ENCODE assay signal across 12 cellular contexts in the genomic region with DNA sequence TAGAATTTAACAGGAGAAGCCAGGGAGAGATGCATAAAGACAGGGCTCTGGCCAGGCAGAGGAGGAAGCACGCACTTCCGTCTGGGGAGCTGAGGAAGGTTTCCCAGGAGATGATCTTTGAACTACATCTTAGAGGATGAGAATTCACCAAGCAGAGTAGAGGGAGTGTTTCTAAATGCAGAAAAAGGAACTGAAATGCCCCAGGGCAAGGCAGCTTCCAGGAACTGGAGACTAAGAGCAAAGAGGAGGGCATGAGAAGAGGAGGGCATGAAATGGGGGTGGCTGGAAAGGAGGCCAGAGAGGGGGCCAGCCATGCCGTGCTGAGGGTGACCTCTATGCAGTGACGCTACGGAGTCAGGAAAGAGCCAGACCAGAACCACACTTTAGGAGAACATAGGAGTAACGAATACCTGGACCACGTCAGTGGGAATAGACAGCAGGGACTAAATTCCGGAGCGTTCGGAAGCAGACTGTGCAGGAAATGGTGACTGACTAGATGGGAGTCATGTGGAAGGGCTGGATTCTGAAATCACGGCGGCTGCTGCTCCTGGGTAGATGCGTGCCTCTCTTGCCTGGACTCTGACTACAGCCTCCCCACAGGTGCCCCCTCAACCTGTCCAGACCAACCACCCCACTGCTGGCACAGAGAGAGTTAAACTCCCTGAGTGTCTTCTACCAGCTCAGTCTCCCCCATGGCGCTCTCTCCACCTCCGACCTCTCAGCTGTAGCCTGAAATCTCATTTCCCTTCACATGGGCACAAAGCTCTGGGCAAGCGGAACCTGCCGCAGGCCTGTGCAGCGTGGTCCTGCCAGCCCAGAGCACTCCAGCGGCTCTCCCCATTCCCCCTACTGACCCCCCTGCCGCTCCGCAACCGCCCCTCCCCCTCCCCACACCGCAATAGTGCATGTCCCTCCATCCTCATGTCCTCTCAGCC.
A peak's percentile ranks its signal among the peaks of the same experiment; 100 is the strongest.
DNase-seq lines count a peak whose midpoint lies in the region; ATAC-seq and TF ChIP-seq lines count a peak whose summit lies in the region.
"Had no signal": no experiment of that assay in that cellular context is flagged by ENCODE, and none has a peak within 500 bp of the region (broad histone marks: within the 10 kb centered on the region; RNA-seq: fewer than 3 reads in every experiment).

No MANE protein-coding gene starts in this region.

- intact Hi-C loops in CD4-positive, alpha-beta T cell (cut with DNase I, micrococcal nuclease), result loop anchor here in 1 of 2 experiments (5.0 kb wide), 1 partner anchor 90 kb away; no protein-coding TSS in a partner anchor
- intact Hi-C loops in Panc1 (cut with micrococcal nuclease; ENCODE audit: unreplicated experiment), result no loop called here
- intact Hi-C loops in left cardiac atrium (cut with DNase I), result no loop called here
- intact Hi-C loops in posterior cingulate gyrus (cut with DNase I), result no loop called here
- intact Hi-C loops in activated T-helper 1 cell treated with anti-CD3 and anti-CD28 coated beads, Interleukin-12 subunit alpha, Interleukin-12 subunit beta, Interleukin-2, Interleukin-4 antibody, amounts not matched to agents 30 ng/mL and 10 ng/mL and 1 ng/mL, durations not matched to agents 14 hours and 24 hours and 36 hours (cut with micrococcal nuclease), result no loop called here

- no peaks in the 10 kb centered on the region for H3K36me3 ChIP-seq in Panc1 (ENCODE audit: control insufficient read depth, insufficient read depth, low read length)

- ATAC-seq in CD4-positive, alpha-beta T cell (ENCODE audit: poor library complexity), result no peak
- ATAC-seq in Panc1 (peak; percentile 38), left cardiac atrium (peak; percentile 16 to 30), HG03039 (IDR thresholded peaks at IDR 0.05; ENCODE audit: unreplicated experiment) (no peak), GM18907 (IDR thresholded peaks at IDR 0.05; ENCODE audit: unreplicated experiment) (no peak)

- POLR2A ChIA-PET in CD4-positive, alpha-beta T cell (lab: Charles Lee), result no interaction called here
- POLR2A ChIA-PET in Panc1 (lab: Charles Lee), result no interaction called here

- no peaks in the 10 kb centered on the region for H3K9me3 Mint-ChIP-seq in CD4-positive, alpha-beta T cell
- no peaks in the 10 kb centered on the region for H3K9me3 Mint-ChIP-seq in activated T-helper 1 cell treated with anti-CD3 and anti-CD28 coated beads, Interleukin-12 subunit alpha, Interleukin-12 subunit beta, Interleukin-2, Interleukin-4 antibody, amounts not matched to agents 30 ng/mL and 10 ng/mL and 1 ng/mL, durations not matched to agents 14 hours and 24 hours and 36 hours
- H3K9me3 Mint-ChIP-seq: stimulated activated naive CD8-positive, alpha-beta T cell treated with anti-CD3 and anti-CD28 coated beads, Interleukin-15, Interleukin-2, amounts not matched to agents 100 ng/mL and 50 ng/mL, for 24 hours had no signal

- H3K4me3 ChIP-seq in Panc1 (ENCODE audit: low read depth in 2 of 2, low read length in 2 of 2), result no peak overlapping the region

- BruUV-seq in Panc1 (replicated peaks; lab: Mats Ljungman, UMichigan), result no TSS peak

- H3K27me3 Mint-ChIP-seq in CD4-positive, alpha-beta T cell, result no peaks in the 10 kb centered on the region
- H3K27me3 Mint-ChIP-seq in activated T-helper 1 cell treated with anti-CD3 and anti-CD28 coated beads, Interleukin-12 subunit alpha, Interleukin-12 subunit beta, Interleukin-2, Interleukin-4 antibody, amounts not matched to agents 30 ng/mL and 10 ng/mL and 1 ng/mL, durations not matched to agents 14 hours and 24 hours and 36 hours (ENCODE audit: insufficient read depth), result peaks cover 2% of the 10 kb centered on the region
- H3K27me3 Mint-ChIP-seq: stimulated activated naive CD8-positive, alpha-beta T cell treated with anti-CD3 and anti-CD28 coated beads, Interleukin-15, Interleukin-2, amounts not matched to agents 100 ng/mL and 50 ng/mL, for 24 hours had no signal

- CTCF ChIA-PET in CD4-positive, alpha-beta T cell (lab: Charles Lee), result no interaction called here
- CTCF ChIA-PET in Panc1 (lab: Charles Lee), result no interaction called here

- no peak for TF ChIP-seq CTCF in CD4-positive, alpha-beta T cell (IDR thresholded peaks at IDR 0.05)
- TF ChIP-seq CTCF in Panc1 (IDR thresholded peaks at IDR 0.05), result no peak

- H3K4me3 Mint-ChIP-seq in CD4-positive, alpha-beta T cell, result peak overlapping the region; percentile 4
- H3K4me3 Mint-ChIP-seq in activated T-helper 1 cell treated with anti-CD3 and anti-CD28 coated beads, Interleukin-12 subunit alpha, Interleukin-12 subunit beta, Interleukin-2, Interleukin-4 antibody, amounts not matched to agents 30 ng/mL and 10 ng/mL and 1 ng/mL, durations not matched to agents 14 hours and 24 hours and 36 hours, result no peak overlapping the region
- H3K4me3 Mint-ChIP-seq: stimulated activated naive CD8-positive, alpha-beta T cell treated with anti-CD3 and anti-CD28 coated beads, Interleukin-15, Interleukin-2, amounts not matched to agents 100 ng/mL and 50 ng/mL, for 24 hours had no signal

- H3K4me1 ChIP-seq in Panc1 (ENCODE audit: control insufficient read depth, insufficient read depth, low read length), result peaks cover 17% of the 10 kb centered on the region

- DNase-seq in CD4-positive, alpha-beta T cell, result no peak
- DNase-seq in Panc1 (ENCODE audit: low read depth, low spot score) (no peak), left cardiac atrium (no peak), posterior cingulate gyrus (peak in 6 of 10 donors; percentile 32 to 88 (median 56)), AG20443 (ENCODE audit: low spot score) (no peak)
- DNase-seq in activated T-helper 1 cell treated with anti-CD3 and anti-CD28 coated beads, Interleukin-12 subunit alpha, Interleukin-12 subunit beta, Interleukin-2, Interleukin-4 antibody, amounts not matched to agents 30 ng/mL and 10 ng/mL and 1 ng/mL, durations not matched to agents 14 hours and 24 hours and 36 hours (ENCODE audit: low spot score), result no peak
- DNase-seq: activated CD4-positive, alpha-beta T cell treated with anti-CD3 and anti-CD28 coated beads for 4 hours; kidney glomerular epithelial cell; NCI-H1092 treated with DMSO at 0.1 percent for 48 hours had no signal

- H3K27ac Mint-ChIP-seq in CD4-positive, alpha-beta T cell, result no peak overlapping the region
- no peak overlapping the region for H3K27ac Mint-ChIP-seq in activated T-helper 1 cell treated with anti-CD3 and anti-CD28 coated beads, Interleukin-12 subunit alpha, Interleukin-12 subunit beta, Interleukin-2, Interleukin-4 antibody, amounts not matched to agents 30 ng/mL and 10 ng/mL and 1 ng/mL, durations not matched to agents 14 hours and 24 hours and 36 hours
- H3K27ac Mint-ChIP-seq: stimulated activated naive CD8-positive, alpha-beta T cell treated with anti-CD3 and anti-CD28 coated beads, Interleukin-15, Interleukin-2, amounts not matched to agents 100 ng/mL and 50 ng/mL, for 24 hours had no signal

- H3K27me3 ChIP-seq in CD4-positive, alpha-beta T cell (ENCODE audit: control insufficient read depth, insufficient read depth, low read length), result no peaks in the 10 kb centered on the region
- no peaks in the 10 kb centered on the region for H3K27me3 ChIP-seq in Panc1 (ENCODE audit: control insufficient read depth, insufficient read depth, low read length)

- no peaks in the 10 kb centered on the region for H3K9me3 ChIP-seq in CD4-positive, alpha-beta T cell (ENCODE audit: control insufficient read depth, low read length)
- no peaks in the 10 kb centered on the region for H3K9me3 ChIP-seq in Panc1 (ENCODE audit: control insufficient read depth, insufficient read depth, low read depth, low read length)

- no peaks in the 10 kb centered on the region for H3K36me3 Mint-ChIP-seq in CD4-positive, alpha-beta T cell (ENCODE audit: low read depth)
- H3K36me3 Mint-ChIP-seq in activated T-helper 1 cell treated with anti-CD3 and anti-CD28 coated beads, Interleukin-12 subunit alpha, Interleukin-12 subunit beta, Interleukin-2, Interleukin-4 antibody, amounts not matched to agents 30 ng/mL and 10 ng/mL and 1 ng/mL, durations not matched to agents 14 hours and 24 hours and 36 hours (ENCODE audit: low read depth), result peaks cover 5% of the 10 kb centered on the region

- in situ Hi-C loops in Panc1 (cut with HindIII; ENCODE audit: low pct_unique_long_range_greater_than_20kb, low sequenced_read_pairs), result no loop called here

- H3K4me1 Mint-ChIP-seq in CD4-positive, alpha-beta T cell (ENCODE audit: low read depth), result peaks cover 48% of the 10 kb centered on the region
- peaks cover 39% of the 10 kb centered on the region for H3K4me1 Mint-ChIP-seq in activated T-helper 1 cell treated with anti-CD3 and anti-CD28 coated beads, Interleukin-12 subunit alpha, Interleukin-12 subunit beta, Interleukin-2, Interleukin-4 antibody, amounts not matched to agents 30 ng/mL and 10 ng/mL and 1 ng/mL, durations not matched to agents 14 hours and 24 hours and 36 hours (ENCODE audit: low read depth)

- no peak overlapping the region for H3K27ac ChIP-seq in CD4-positive, alpha-beta T cell (ENCODE audit: low read depth, low read length)
- no peak overlapping the region for H3K27ac ChIP-seq in Panc1 (ENCODE audit: low read length)

Comparison
In these comparisons a context has a peak if more than half of its experiments do, and no peak if none do; other contexts are left out.
1. ATAC-seq: peak in Panc1 (single experiment) and left cardiac atrium (2 of 2); none in CD4-positive, alpha-beta T cell (single experiment), HG03039 (single experiment) and GM18907 (single experiment).
2. DNase-seq: peak in posterior cingulate gyrus (6 of 10); none in CD4-positive, alpha-beta T cell (0 of 10), Panc1 (single experiment), left cardiac atrium (single experiment), AG20443 (single experiment) and activated T-helper 1 cell treated with anti-CD3 and anti-CD28 coated beads, Interleukin-12 subunit alpha, Interleukin-12 subunit beta, Interleukin-2, Interleukin-4 antibody, amounts not matched to agents 30 ng/mL and 10 ng/mL and 1 ng/mL, durations not matched to agents 14 hours and 24 hours and 36 hours (single experiment).